In the genomic region with DNA sequence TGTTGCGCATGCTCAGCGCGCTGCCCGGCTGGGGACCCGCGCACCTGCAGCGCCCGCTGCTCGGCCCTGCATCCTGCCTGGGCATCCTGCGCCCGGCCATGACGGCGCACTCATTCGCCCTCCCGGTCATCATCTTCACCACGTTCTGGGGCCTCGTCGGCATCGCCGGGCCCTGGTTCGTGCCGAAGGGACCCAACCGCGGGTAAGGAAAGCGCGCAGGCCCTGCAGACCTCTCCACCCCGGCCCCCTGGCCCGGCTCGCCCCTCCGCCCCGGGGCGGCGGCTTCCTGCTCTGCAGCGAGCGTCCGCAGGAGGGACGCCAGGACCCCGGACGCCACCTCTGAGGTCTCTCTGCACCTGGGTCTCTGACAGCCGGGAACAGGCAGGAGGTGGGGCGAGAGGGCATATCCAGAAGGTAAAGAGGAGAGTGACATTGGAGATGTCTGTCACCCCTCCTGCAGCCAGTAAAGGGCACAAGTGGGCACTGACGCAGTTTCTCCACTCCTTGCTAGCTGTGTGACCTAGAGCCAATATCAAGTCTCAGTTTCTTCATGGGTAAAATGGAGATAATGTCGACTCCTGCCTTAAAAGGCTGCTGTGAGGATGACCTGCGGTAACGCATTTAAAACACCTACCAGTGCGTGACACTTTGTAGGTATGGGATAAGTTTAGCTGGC, we compare ENCODE assay signal across 8 cellular contexts.
DNase-seq lines count a peak whose midpoint lies in the region; ATAC-seq and TF ChIP-seq lines count a peak whose summit lies in the region.

A gene (plus strand): TSS at position 2 of the 676 bp plus-strand sequence. CDS start 97 bp downstream, at position 99.

- no peaks in the 10 kb centered on the region for H3K9me3 ChIP-seq in mucosa of rectum (ENCODE audit: control insufficient read depth in 2 of 2, low read length in 2 of 2)

- peak within 1 kb of the TSS; percentile 70 to 80 for H3K9ac ChIP-seq in mucosa of rectum (ENCODE audit: low read depth in 1 of 2, low read length in 2 of 2)

- H3K4me3 ChIP-seq in GM12864 (ENCODE audit: low read depth, low read length), result peak within 1 kb of the TSS; percentile 86
- peak within 1 kb of the TSS; percentile 68 to 76 for H3K4me3 ChIP-seq in mucosa of rectum (ENCODE audit: low read length in 2 of 2)

- DNase-seq in GM12864 (ENCODE audit: low read depth) (no peak), NCI-H146 (lab: John Stamatoyannopoulos, UW) (peak; percentile 72), amniotic stem cell (lab: John Stamatoyannopoulos, UW) (no peak), NCI-H226 (no peak)
- DNase-seq in activated effector memory CD4-positive, alpha-beta T cell treated with anti-CD3 and anti-CD28 coated beads, Interleukin-2, amount 50 U/mL, for 16 hours, result no peak

- H3K27me3 ChIP-seq in mucosa of rectum (ENCODE audit: control insufficient read depth in 2 of 2, insufficient read depth in 2 of 2, low read length in 2 of 2), result no peaks in the 10 kb centered on the region

- peak within 1 kb of the TSS; percentile 80 for H3K4me3 Mint-ChIP-seq in dendritic cell treated with granulocyte-macrophage colony-stimulating factor and Interleukin-4, amounts not matched to agents 40 ng/mL and 50 ng/mL, for 4 days

- H3K9me3 Mint-ChIP-seq in dendritic cell treated with granulocyte-macrophage colony-stimulating factor and Interleukin-4, amounts not matched to agents 40 ng/mL and 50 ng/mL, for 4 days, result no peaks in the 10 kb centered on the region

- H3K36me3 Mint-ChIP-seq in dendritic cell treated with granulocyte-macrophage colony-stimulating factor and Interleukin-4, amounts not matched to agents 40 ng/mL and 50 ng/mL, for 4 days (ENCODE audit: low read depth), result no peaks in the 10 kb centered on the region

- H3K27ac ChIP-seq in mucosa of rectum (ENCODE audit: low read depth in 2 of 2, low read length in 2 of 2), result peak within 1 kb of the TSS; percentile 64 to 82

- peaks cover 31% of the 10 kb centered on the region for H3K4me1 Mint-ChIP-seq in dendritic cell treated with granulocyte-macrophage colony-stimulating factor and Interleukin-4, amounts not matched to agents 40 ng/mL and 50 ng/mL, for 4 days (ENCODE audit: low read depth)

- no peaks in the 10 kb centered on the region for H3K36me3 ChIP-seq in mucosa of rectum (ENCODE audit: control insufficient read depth in 2 of 2, insufficient read depth in 2 of 2, low read length in 2 of 2)

- peak; percentile 13 for ATAC-seq in GM21737 (IDR thresholded peaks at IDR 0.05; ENCODE audit: unreplicated experiment)

- H3K27me3 Mint-ChIP-seq in dendritic cell treated with granulocyte-macrophage colony-stimulating factor and Interleukin-4, amounts not matched to agents 40 ng/mL and 50 ng/mL, for 4 days, result peaks cover 8% of the 10 kb centered on the region

- peaks cover 5 to 20% of the 10 kb centered on the region in 2 donors for H3K4me1 ChIP-seq in mucosa of rectum (ENCODE audit: control insufficient read depth in 2 of 2, insufficient read depth in 2 of 2, low read length in 2 of 2)

- intact Hi-C loops in dendritic cell treated with granulocyte-macrophage colony-stimulating factor and Interleukin-4, amounts not matched to agents 40 ng/mL and 50 ng/mL, for 4 days (cut with micrococcal nuclease), result no loop called here

- peak within 1 kb of the TSS; percentile 76 for H3K27ac Mint-ChIP-seq in dendritic cell treated with granulocyte-macrophage colony-stimulating factor and Interleukin-4, amounts not matched to agents 40 ng/mL and 50 ng/mL, for 4 days

- no peak for TF ChIP-seq CTCF in GM12864 (IDR thresholded peaks at IDR 0.05; ENCODE audit: low read depth, low read length, missing control alignments)
